11 cellular contexts compared by ENCODE assay signal in the genomic region with DNA sequence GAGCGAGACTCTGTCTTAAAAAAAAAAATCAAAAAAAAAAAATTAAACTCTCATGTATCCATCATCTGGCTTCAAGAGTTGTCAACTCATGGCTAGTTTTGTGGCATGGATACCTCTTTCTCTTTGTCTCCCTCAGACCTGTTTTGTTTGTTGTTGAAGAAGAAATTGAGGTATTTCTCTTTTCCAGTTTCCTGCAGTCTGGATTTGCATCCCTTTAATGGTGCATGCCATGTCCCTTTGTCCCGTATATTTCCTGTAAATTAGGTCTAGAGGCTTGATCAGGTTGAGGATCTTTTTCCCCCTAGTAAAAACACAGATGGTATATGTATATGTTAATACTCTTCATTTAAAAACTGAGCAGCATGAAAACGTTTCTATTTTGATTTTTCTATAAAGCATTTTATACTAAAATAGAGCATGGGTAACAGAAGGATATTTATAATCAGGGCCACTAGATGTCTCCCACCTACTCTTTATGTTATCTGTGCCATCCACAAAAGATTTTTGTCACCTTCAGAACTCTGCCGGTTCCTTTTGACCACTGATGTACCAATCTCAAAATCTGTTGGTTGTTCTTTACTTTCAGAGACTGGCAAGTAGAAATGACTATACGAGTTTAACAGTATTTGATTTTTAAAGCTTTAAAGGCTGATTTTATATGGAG.
DNase-seq lines count a peak whose midpoint lies in the region; ATAC-seq, FAIRE-seq and TF ChIP-seq lines count a peak whose summit lies in the region.
"Had no signal": no experiment of that assay in that cellular context is flagged by ENCODE, and none has a peak within 500 bp of the region (broad histone marks: within the 10 kb centered on the region; RNA-seq: fewer than 3 reads in every experiment).

No MANE protein-coding gene starts in this region.

- FAIRE-seq in GM18507 (lab: Jason Lieb, UNC), result peak; percentile 53

- H3K4me3 ChIP-seq in AG04450 (ENCODE audit: low read depth, low read length) (no peak overlapping the region), thyroid gland (replicated peaks in 1 of 3) (no peak overlapping the region)

- H3K36me3 ChIP-seq in thyroid gland, result no peaks in the 10 kb centered on the region

- H3K9me3 ChIP-seq in AG04450 (ENCODE audit: control insufficient read depth, insufficient read depth, low read length), result no peaks in the 10 kb centered on the region
- H3K9me3 ChIP-seq in thyroid gland, result no peaks in the 10 kb centered on the region

- H3K27me3 ChIP-seq in AG04450 (ENCODE audit: control insufficient read depth, insufficient read depth, low read length), result no peaks in the 10 kb centered on the region
- H3K27me3 ChIP-seq in thyroid gland, result no peaks in the 10 kb centered on the region

- no peaks in the 10 kb centered on the region for H3K4me1 ChIP-seq in thyroid gland

- DNase-seq in AG04450 (ENCODE audit: low read depth, low spot score) (no peak), GM18507 (ENCODE audit: extremely low spot score, insufficient read length, low read depth) (no peak), NCI-H510A (lab: John Stamatoyannopoulos, UW) (peak; percentile 8), epidermal melanocyte (ENCODE audit: insufficient read length, low spot score) (peak; percentile 21), thyroid gland (no peak), AML-193 (lab: John Stamatoyannopoulos, UW) (no peak)
- DNase-seq: glutamatergic neuron, natural killer cell had no signal

- POLR2A ChIA-PET in AG04450 (lab: Yijun Ruan, JAX), result no interaction called here

- CTCF ChIA-PET in AG04450 (lab: Charles Lee), result interaction anchor here (0.7 kb wide), 1 partner anchor 616 kb away, joined by 4 read pairs; no protein-coding TSS in a partner anchor

- H3K27ac ChIP-seq in AG04450 (ENCODE audit: low read depth, low read length) (no peak overlapping the region), thyroid gland (no peak overlapping the region)

- intact Hi-C loops in thyroid gland (cut with DNase I), result no loop called here

- no peak for ATAC-seq in GM21576 (IDR thresholded peaks at IDR 0.05; ENCODE audit: unreplicated experiment)
- no peak for ATAC-seq in HG03159 (IDR thresholded peaks at IDR 0.05; ENCODE audit: unreplicated experiment)
- ATAC-seq: activated CD4-positive, CD25-positive, alpha-beta regulatory T cell treated with anti-CD3 and anti-CD28 coated beads, Interleukin-2, amount 50 U/mL, for 24 hours had no signal

- 0 out of 2 replicates have a peak, but pooled peaks have one; percentile 13 for TF ChIP-seq CTCF in AG04450 (IDR thresholded peaks at IDR 0.05; ENCODE audit: low read depth, low read length)
- peak in 2 of 6 experiments; percentile 10 to 38 for TF ChIP-seq CTCF in thyroid gland (IDR thresholded peaks at IDR 0.05)

- TF ChIP-seq POLR2A in thyroid gland (IDR thresholded peaks at IDR 0.05), result no peak

- 51 to 69% methylated on average over 5 of the region's 5 CpGs for WGBS in thyroid gland, 2 donors

Comparison
In these comparisons a context has a peak if more than half of its experiments do, and no peak if none do; other contexts are left out.
1. DNase-seq: peak in NCI-H510A (single experiment) and epidermal melanocyte (single experiment); none in AG04450 (single experiment), GM18507 (single experiment), thyroid gland (0 of 2) and AML-193 (0 of 2).